ENCODE assay signal across 9 cellular contexts in genomic region chr2:109475531-109476210, GRCh38.
DNase-seq lines count a peak whose midpoint lies in the region; ATAC-seq and TF ChIP-seq lines count a peak whose summit lies in the region.
"Had no signal": no experiment of that assay in that cellular context is flagged by ENCODE, and none has a peak within 500 bp of the region (broad histone marks: within the 10 kb centered on the region; RNA-seq: fewer than 3 reads in every experiment).

No MANE protein-coding gene starts in this region.

- H3K4me3 Mint-ChIP-seq in T-cell, result no peak overlapping the region

- H3K36me3 ChIP-seq in stomach, result no peaks in the 10 kb centered on the region
- H3K36me3 ChIP-seq: prostate gland, SJSA1 had no signal

- no peaks in the 10 kb centered on the region for H3K27me3 ChIP-seq in stomach
- H3K27me3 ChIP-seq: SJSA1 had no signal

- H3K4me1 Mint-ChIP-seq in T-cell, result no peaks in the 10 kb centered on the region

- intact Hi-C loops in stomach (cut with DNase I; ENCODE audit: low total_unique reads), result no loop called here

- no peak for TF ChIP-seq POLR2A in stomach (IDR thresholded peaks at IDR 0.05)

- CTCF ChIA-PET in T-cell (lab: Charles Lee), result no interaction called here

- in situ Hi-C loops in astrocyte of the spinal cord (cut with HindIII; ENCODE audit: low sequenced_read_pairs), result no loop called here

- ATAC-seq in HG02798 (IDR thresholded peaks at IDR 0.05; ENCODE audit: poor library complexity, unreplicated experiment) (peak; percentile 45), T-cell (replicated peaks in 1 of 4) (no peak)

- TF ChIP-seq CTCF in astrocyte of the spinal cord (IDR thresholded peaks at IDR 0.05; ENCODE audit: low read depth, low read length) (no peak), stomach (IDR thresholded peaks at IDR 0.05) (no peak)

- H3K27ac Mint-ChIP-seq in T-cell, result no peak overlapping the region

- H3K36me3 Mint-ChIP-seq in T-cell, result peaks cover 4% of the 10 kb centered on the region

- no peaks in the 10 kb centered on the region for H3K9me3 ChIP-seq in stomach
- H3K9me3 ChIP-seq: prostate gland, SJSA1 had no signal

- no peak for TF ChIP-seq EP300 in stomach (IDR thresholded peaks at IDR 0.05)

- 71 to 85% (median 73%) methylated on average over 6 of the region's 6 CpGs for WGBS in stomach, 5 donors

- peaks cover 0 to 22% (median 2%) of the 10 kb centered on the region in 4 donors for H3K4me1 ChIP-seq in stomach

- H3K27me3 Mint-ChIP-seq in T-cell, result peaks cover 0 to 6% of the 10 kb centered on the region in 2 donors

- H3K4me3 ChIP-seq in astrocyte of the spinal cord (ENCODE audit: low read depth, low read length) (no peak overlapping the region), stomach (no peak overlapping the region)
- H3K4me3 ChIP-seq: prostate gland, SJSA1 had no signal

- no peak overlapping the region for H3K27ac ChIP-seq in stomach
- H3K27ac ChIP-seq: prostate gland had no signal

- DNase-seq in GM03348 (ENCODE audit: low spot score) (peak; percentile 75), astrocyte of the spinal cord (ENCODE audit: low read depth, low spot score) (peak; percentile 66), occipital lobe (lab: John Stamatoyannopoulos, UW) (peak; percentile 17), T-cell (no peak), COR-L47 (lab: John Stamatoyannopoulos, UW) (no peak), stomach (no peak)

- H3K9me3 Mint-ChIP-seq in T-cell, result no peaks in the 10 kb centered on the region

- POLR2A ChIA-PET in T-cell (lab: Charles Lee), result no interaction called here

Comparison
In these comparisons a context has a peak if more than half of its experiments do, and no peak if none do; other contexts are left out.
1. DNase-seq: peak in GM03348 (single experiment), astrocyte of the spinal cord (single experiment) and occipital lobe (single experiment); none in T-cell (0 of 34), COR-L47 (single experiment) and stomach (single experiment).